In genomic region chr22:22717723-22718122, GRCh38 we compare ENCODE assay signal across 28 cellular contexts.
"Had no signal": no experiment of that assay in that cellular context is flagged by ENCODE, and none has a peak within 500 bp of the region (broad histone marks: within the 10 kb centered on the region; RNA-seq: fewer than 3 reads in every experiment).

No MANE protein-coding gene starts in this region.

- H3K36me3 ChIP-seq: heart right ventricle, left lung, lower lobe of right lung, right lobe of liver, thoracic aorta, vagina had no signal

- H3K9me3 ChIP-seq: heart right ventricle, left lung, lower lobe of right lung, right lobe of liver, thoracic aorta, vagina had no signal

- FAIRE-seq: islet of Langerhans had no signal

- H3K4me1 Mint-ChIP-seq: endodermal cell had no signal

- H3K27ac Mint-ChIP-seq: activated B cell treated with CpG ODN at 0.5 μM for 24 hours; activated CD4-positive, alpha-beta T cell treated with anti-CD3 and anti-CD28 coated beads for 36 hours; activated naive CD4-positive, alpha-beta T cell treated with anti-CD3 and anti-CD28 coated beads for 36 hours; activated naive CD8-positive, alpha-beta T cell treated with anti-CD3 and anti-CD28 coated beads, Interleukin-2, amount 10 ng/mL, durations not matched to agents 7 days and 5 days; endodermal cell; progenitor cell of endocrine pancreas; stimulated activated naive CD8-positive, alpha-beta T cell treated with anti-CD3 and anti-CD28 coated beads, Interleukin-15, Interleukin-2, amounts not matched to agents 100 ng/mL and 50 ng/mL, for 24 hours; T-helper 2 cell treated with Interferon-gamma antibody and Interleukin-4, amounts not matched to agents 5 μg/mL and 100 μg/mL, for 36 hours had no signal

- DNase-seq: activated B cell treated with CpG ODN at 0.5 μM for 24 hours; activated CD4-positive, alpha-beta T cell treated with anti-CD3 and anti-CD28 coated beads for 36 hours; activated CD4-positive, alpha-beta T cell treated with anti-CD3 and anti-CD28 coated beads, Interleukin-2, amount 50 U/mL, for 4 hours; activated CD8-positive, alpha-beta memory T cell treated with anti-CD3 and anti-CD28 coated beads for 24 hours; activated effector memory CD4-positive, alpha-beta T cell treated with anti-CD3 and anti-CD28 coated beads, Interleukin-2, amount 50 U/mL, for 16 hours; activated naive CD4-positive, alpha-beta T cell treated with anti-CD3 and anti-CD28 coated beads for 36 hours; activated naive CD8-positive, alpha-beta T cell treated with anti-CD3 and anti-CD28 coated beads, Interleukin-2, amount 10 ng/mL, durations not matched to agents 7 days and 5 days; amniotic stem cell; caudate nucleus; cortex of kidney; endodermal cell; foreskin keratinocyte; heart right ventricle; left lung; lower lobe of right lung; mesenchymal stem cell; naive thymus-derived CD8-positive, alpha-beta T cell; right lobe of liver; stimulated activated CD4-positive, alpha-beta T cell treated with anti-CD3 and anti-CD28 coated beads, Interleukin-4, amount 100 ng/mL, for 1 hour; T-cell; trophoblast cell had no signal

- H3K36me3 Mint-ChIP-seq: activated naive CD8-positive, alpha-beta T cell treated with anti-CD3 and anti-CD28 coated beads, Interleukin-2, amount 10 ng/mL, durations not matched to agents 7 days and 5 days; naive thymus-derived CD8-positive, alpha-beta T cell; T-cell had no signal

- ATAC-seq: activated CD4-positive, alpha-beta T cell treated with anti-CD3 and anti-CD28 coated beads for 36 hours; esophagus mucosa; foreskin keratinocyte; heart right ventricle; left lung; lower lobe of right lung; naive thymus-derived CD8-positive, alpha-beta T cell; right lobe of liver; T-cell had no signal

- H3K27me3 ChIP-seq: foreskin keratinocyte, left lung, right lobe of liver, vagina had no signal

- H3K27ac ChIP-seq: foreskin keratinocyte, heart right ventricle, left lung, lower lobe of right lung, right lobe of liver, thoracic aorta, vagina had no signal

- H3K9me3 Mint-ChIP-seq: activated B cell treated with CpG ODN at 0.5 μM for 24 hours; activated naive CD4-positive, alpha-beta T cell treated with anti-CD3 and anti-CD28 coated beads for 36 hours; activated naive CD8-positive, alpha-beta T cell treated with anti-CD3 and anti-CD28 coated beads, Interleukin-2, amount 10 ng/mL, durations not matched to agents 7 days and 5 days; endodermal cell; naive thymus-derived CD8-positive, alpha-beta T cell; stimulated activated naive CD8-positive, alpha-beta T cell treated with anti-CD3 and anti-CD28 coated beads, Interleukin-15, Interleukin-2, amounts not matched to agents 100 ng/mL and 50 ng/mL, for 24 hours; T-cell; T-helper 2 cell treated with Interferon-gamma antibody and Interleukin-4, amounts not matched to agents 5 μg/mL and 100 μg/mL, for 36 hours had no signal

- H3K4me3 Mint-ChIP-seq: activated B cell treated with CpG ODN at 0.5 μM for 24 hours; activated CD4-positive, alpha-beta T cell treated with anti-CD3 and anti-CD28 coated beads for 36 hours; activated naive CD4-positive, alpha-beta T cell treated with anti-CD3 and anti-CD28 coated beads for 36 hours; activated naive CD8-positive, alpha-beta T cell treated with anti-CD3 and anti-CD28 coated beads, Interleukin-2, amount 10 ng/mL, durations not matched to agents 7 days and 5 days; endodermal cell; naive thymus-derived CD8-positive, alpha-beta T cell; stimulated activated naive CD8-positive, alpha-beta T cell treated with anti-CD3 and anti-CD28 coated beads, Interleukin-15, Interleukin-2, amounts not matched to agents 100 ng/mL and 50 ng/mL, for 24 hours; T-cell; T-helper 2 cell treated with Interferon-gamma antibody and Interleukin-4, amounts not matched to agents 5 μg/mL and 100 μg/mL, for 36 hours had no signal

- H3K4me1 ChIP-seq: foreskin keratinocyte, right lobe of liver, vagina had no signal

- H3K27me3 Mint-ChIP-seq: activated B cell treated with CpG ODN at 0.5 μM for 24 hours; activated CD4-positive, alpha-beta T cell treated with anti-CD3 and anti-CD28 coated beads for 36 hours; naive thymus-derived CD8-positive, alpha-beta T cell; stimulated activated naive CD8-positive, alpha-beta T cell treated with anti-CD3 and anti-CD28 coated beads, Interleukin-15, Interleukin-2, amounts not matched to agents 100 ng/mL and 50 ng/mL, for 24 hours had no signal

- H3K4me3 ChIP-seq: heart right ventricle, left lung, lower lobe of right lung, right lobe of liver, thoracic aorta, vagina had no signal
